ENCODE assay signal across 19 cellular contexts in genomic region chr9:8826281-8826680, GRCh38.
DNase-seq lines count a peak whose midpoint lies in the region; ATAC-seq and TF ChIP-seq lines count a peak whose summit lies in the region.
"Had no signal": no experiment of that assay in that cellular context is flagged by ENCODE, and none has a peak within 500 bp of the region (broad histone marks: within the 10 kb centered on the region; RNA-seq: fewer than 3 reads in every experiment).

No MANE protein-coding gene starts in this region.

- no peak for DNase-seq in GM23338 (ENCODE audit: low spot score)
- peak; percentile 12 for DNase-seq in RPMI7951 (ENCODE audit: low read depth)
- DNase-seq in fibroblast of mammary gland (ENCODE audit: low read depth): peak; percentile 29
- no peak for DNase-seq in osteoblast (ENCODE audit: insufficient read length, low spot score, missing footprints)
- DNase-seq: Caco-2; CD4-positive, CD25-positive, alpha-beta regulatory T cell; GF-D8; GOT3; NCI-H1092 treated with DMSO at 0.1 percent for 48 hours; NCI-H146; NCI-H2029 treated with DMSO at 0.1 percent for 48 hours; NCI-H510A; NCI-H774; SHP77 had no signal

- H3K79me2 ChIP-seq in GM23338 (replicated peaks; ENCODE audit: insufficient read depth) (peaks cover 13% of the 10 kb centered on the region; the same call in 1 of the 2 replicates), osteoblast (ENCODE audit: insufficient read depth, low read length) (no peaks in the 10 kb centered on the region)

- H3K36me3 Mint-ChIP-seq in GM23338 (ENCODE audit: low read depth): no peaks in the 10 kb centered on the region
- H3K36me3 Mint-ChIP-seq: CD4-positive, CD25-positive, alpha-beta regulatory T cell had no signal

- no peaks in the 10 kb centered on the region for H3K9me3 ChIP-seq in osteoblast (ENCODE audit: low read depth, low read length)
- H3K9me3 ChIP-seq: Caco-2 had no signal

- H3K4me2 ChIP-seq in GM23338: no peak overlapping the region
- H3K4me2 ChIP-seq in osteoblast (ENCODE audit: insufficient read depth, low read length): no peak overlapping the region

- no peaks in the 10 kb centered on the region for H3K27me3 Mint-ChIP-seq in GM23338 (ENCODE audit: insufficient read depth, low read depth, poor library complexity)
- H3K27me3 Mint-ChIP-seq: B cell; CD4-positive, CD25-positive, alpha-beta regulatory T cell had no signal

- ATAC-seq in GM23338 (no peak), HG03469 (IDR thresholded peaks at IDR 0.05; ENCODE audit: unreplicated experiment) (no peak), HG02884 (IDR thresholded peaks at IDR 0.05; ENCODE audit: unreplicated experiment) (no peak), HG02840 (IDR thresholded peaks at IDR 0.05; ENCODE audit: low FRiP score, unreplicated experiment) (no peak)

- TF ChIP-seq CTCF in GM23338 (conservative IDR thresholded peaks at IDR 0.05; ENCODE audit: low read depth in 2 of 2) (no peak), fibroblast of mammary gland (conservative IDR thresholded peaks at IDR 0.05; ENCODE audit: control insufficient read depth, insufficient read depth, low read depth, low read length) (no peak), osteoblast (IDR thresholded peaks at IDR 0.05; ENCODE audit: extremely low read depth, low read depth, low read length) (no peak)

- H3K4me1 Mint-ChIP-seq in GM23338: peaks cover 47% of the 10 kb centered on the region
- H3K4me1 Mint-ChIP-seq: B cell had no signal

- H3K27ac Mint-ChIP-seq in GM23338: peak overlapping the region; percentile 63
- H3K27ac Mint-ChIP-seq: B cell; CD4-positive, CD25-positive, alpha-beta regulatory T cell had no signal

- H3K27me3 ChIP-seq in GM23338 (ENCODE audit: insufficient read depth) (no peaks in the 10 kb centered on the region), osteoblast (ENCODE audit: insufficient read depth, low read length) (no peaks in the 10 kb centered on the region)

- H4K20me1 ChIP-seq in GM23338 (replicated peaks; ENCODE audit: insufficient read depth) (no peaks in the 10 kb centered on the region), osteoblast (ENCODE audit: insufficient read depth, low read length) (no peaks in the 10 kb centered on the region)

- H3K27ac ChIP-seq in GM23338 (ENCODE audit: low read depth) (no peak overlapping the region; the same call in 1 of the 2 replicates), osteoblast (ENCODE audit: low read depth, low read length) (no peak overlapping the region)
- H3K27ac ChIP-seq: SK-N-MC had no signal

- no peak overlapping the region for H3K4me3 ChIP-seq in GM23338
- no peak overlapping the region for H3K4me3 ChIP-seq in fibroblast of mammary gland (ENCODE audit: control insufficient read depth, low read depth, low read length)
- H3K4me3 ChIP-seq in osteoblast (ENCODE audit: insufficient read depth, low read length): no peak overlapping the region
- H3K4me3 ChIP-seq: SK-N-MC had no signal

- H2AFZ ChIP-seq in GM23338 (no peak overlapping the region), osteoblast (ENCODE audit: low read length) (peak overlapping the region; percentile 61)

- no peak overlapping the region for H3K4me3 Mint-ChIP-seq in GM23338
- H3K4me3 Mint-ChIP-seq: B cell; CD4-positive, CD25-positive, alpha-beta regulatory T cell had no signal

- no peaks in the 10 kb centered on the region; the same call in 2 of the 3 replicates for H3K9me3 Mint-ChIP-seq in GM23338

- H3K9me2 ChIP-seq in GM23338 (ENCODE audit: insufficient read depth): 0 out of 2 replicates have a peak, but pooled peaks cover 3% of the 10 kb centered on the region

- H3F3A ChIP-seq in GM23338 (replicated peaks; ENCODE audit: low read depth): no peaks in the 10 kb centered on the region

- H3K4me1 ChIP-seq in GM23338 (ENCODE audit: insufficient read depth): peaks cover 24% of the 10 kb centered on the region; the same call in 1 of the 2 replicates
- no peaks in the 10 kb centered on the region for H3K4me1 ChIP-seq in osteoblast (ENCODE audit: insufficient read depth, low read length)

- H3K36me3 ChIP-seq in GM23338 (ENCODE audit: insufficient read depth) (no peaks in the 10 kb centered on the region), osteoblast (ENCODE audit: insufficient read depth, low read length) (no peaks in the 10 kb centered on the region)

TF ChIP-seq in GM23338, 12 proteins besides CTCF, POLR2A, EP300 and RAD21 (continues in another document):
- TF ChIP-seq EZH2 (IDR thresholded peaks at IDR 0.05; ENCODE audit: low read depth, unreplicated experiment): no peak
- TF ChIP-seq POLR2AphosphoS5 (IDR thresholded peaks at IDR 0.05; ENCODE audit: low read depth): no peak
- TF ChIP-seq ZNF331 (CRISPR knock-in tag; IDR thresholded peaks at IDR 0.05; ENCODE audit: low read depth): no peak
- TF ChIP-seq EZH2phosphoT487 (IDR thresholded peaks at IDR 0.05; ENCODE audit: unreplicated experiment): no peak
- no peak for TF ChIP-seq CREB1 (CRISPR knock-in tag; IDR thresholded peaks at IDR 0.05; ENCODE audit: low read depth)
- TF ChIP-seq ETS1 (IDR thresholded peaks at IDR 0.05): no peak
- TF ChIP-seq REST (IDR thresholded peaks at IDR 0.05; ENCODE audit: unreplicated experiment): no peak
- no peak for TF ChIP-seq STAT1 (IDR thresholded peaks at IDR 0.05; ENCODE audit: unreplicated experiment)
- no peak for TF ChIP-seq JUNB (IDR thresholded peaks at IDR 0.05; ENCODE audit: unreplicated experiment)

Comparison
In these comparisons a context has a peak if more than half of its experiments do, and no peak if none do; other contexts are left out.
1. DNase-seq: peak in RPMI7951 (single experiment) and fibroblast of mammary gland (single experiment); none in GM23338 (single experiment) and osteoblast (single experiment).